28 cellular contexts compared by ENCODE assay signal in the genomic region with DNA sequence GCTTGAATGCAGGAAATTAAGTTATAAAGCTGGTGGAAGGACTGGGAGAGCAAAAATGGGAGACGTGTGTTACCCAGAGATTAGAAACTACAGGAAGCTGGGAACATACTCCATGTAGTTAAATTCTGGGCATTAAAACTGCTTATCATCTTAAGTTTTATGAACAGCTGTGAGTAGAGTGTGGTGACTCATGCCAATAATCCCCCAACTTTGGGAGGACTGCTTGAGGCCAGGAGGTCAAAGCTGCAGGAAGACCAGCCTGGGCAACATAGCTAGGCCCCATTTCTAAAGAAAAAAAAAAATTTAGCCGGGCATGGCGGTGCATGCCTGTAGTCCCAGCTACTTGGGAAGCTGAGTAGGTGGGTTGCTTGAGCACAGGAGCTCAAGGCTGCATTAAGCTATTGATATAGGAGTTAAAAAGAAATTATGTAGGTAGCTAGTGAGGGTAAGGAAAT. TPM values are rescaled to one million over a fixed set of nuclear protein-coding genes. Genes with fewer than 3 reads are reported as not detected.
DNase-seq lines count a peak whose midpoint lies in the region; ATAC-seq and TF ChIP-seq lines count a peak whose summit lies in the region.
"Had no signal": no experiment of that assay in that cellular context is flagged by ENCODE, and none has a peak within 500 bp of the region (broad histone marks: within the 10 kb centered on the region; RNA-seq: fewer than 3 reads in every experiment).

No MANE protein-coding gene starts in this region.

- intact Hi-C loops in left colon (cut with DNase I, micrococcal nuclease): no loop called here
- intact Hi-C loops in left ventricle myocardium inferior (cut with micrococcal nuclease): no loop called here

- DNase-seq in amniotic epithelial cell (ENCODE audit: low read depth) (peak; percentile 37), left colon (no peak), left ventricle myocardium inferior (no peak), cerebellar cortex (ENCODE audit: low spot score) (no peak)
- DNase-seq: activated CD4-positive, alpha-beta T cell treated with anti-CD3 and anti-CD28 coated beads, Interleukin-2, amount 50 U/mL, for 1 hour; activated naive CD4-positive, alpha-beta T cell treated with anti-CD3 and anti-CD28 coated beads, Interleukin-2, amount 10 ng/mL, durations not matched to agents 7 days and 5 days; activated T-cell treated with anti-CD3 and anti-CD28 coated beads, Interleukin-2, amount 50 U/mL, for 72 hours; amniotic stem cell; CD4-positive, alpha-beta T cell; DMS 273 treated with DMSO at 0.1 percent for 48 hours; effector memory CD4-positive, alpha-beta T cell; foreskin melanocyte; heart right ventricle; KG1; naive thymus-derived CD4-positive, alpha-beta T cell; NCI-H1436; NCI-H2081 treated with DMSO at 0.1 percent for 48 hours; SK-N-SH; stimulated activated CD4-positive, alpha-beta T cell treated with anti-CD3 and anti-CD28 coated beads, Interleukin-2, amount 100 ng/mL, for 24 hours; transverse colon had no signal

- H3K9me3 ChIP-seq in HUES64 (ENCODE audit: insufficient read depth, low read depth, low read length): 0 out of 2 replicates have a peak, but pooled peaks cover 7% of the 10 kb centered on the region
- H3K9me3 ChIP-seq in left ventricle myocardium inferior (replicated peaks): peaks cover 7% of the 10 kb centered on the region
- H3K9me3 ChIP-seq: breast epithelium, SK-N-SH, transverse colon had no signal

- 82% methylated on average over 3 of the region's 3 CpGs for WGBS in HUES64

- H3K27ac ChIP-seq in C4-2B (peak overlapping the region; percentile 26; the same call in 1 of the 2 replicates), HUES64 (ENCODE audit: low read depth, low read length) (peak overlapping the region; percentile 19; the same call in 1 of the 2 replicates), left ventricle myocardium inferior (replicated peaks) (no peak overlapping the region)
- H3K27ac ChIP-seq: breast epithelium, coronary artery, heart right ventricle, transverse colon had no signal

- no peak overlapping the region for H3K4me3 ChIP-seq in HUES64 (ENCODE audit: low read length)
- no peak overlapping the region for H3K4me3 ChIP-seq in left ventricle myocardium inferior
- H3K4me3 ChIP-seq: breast epithelium, coronary artery, HAP-1, heart right ventricle, transverse colon had no signal

- H3K4me1 ChIP-seq in HUES64 (ENCODE audit: insufficient read depth, low read length) (peaks cover 13% of the 10 kb centered on the region; the same call in 1 of the 2 replicates), left ventricle myocardium inferior (no peaks in the 10 kb centered on the region)
- H3K4me1 ChIP-seq: breast epithelium, heart right ventricle had no signal

- H3K9ac ChIP-seq in HUES64 (ENCODE audit: low read depth, low read length): no peak overlapping the region
- H3K9ac ChIP-seq: SK-N-SH had no signal

- H3K27me3 ChIP-seq in HUES64 (ENCODE audit: insufficient read depth, low read length): no peaks in the 10 kb centered on the region
- H3K27me3 ChIP-seq in left ventricle myocardium inferior (ENCODE audit: low read depth): peaks cover 25% of the 10 kb centered on the region
- H3K27me3 ChIP-seq: breast epithelium, transverse colon had no signal

- TF ChIP-seq CTCF in C4-2B (conservative IDR thresholded peaks at IDR 0.05) (no peak), left ventricle myocardium inferior (IDR thresholded peaks at IDR 0.05; ENCODE audit: borderline replicate concordance) (no peak)

- peak; percentile 78 for ATAC-seq in left colon
- ATAC-seq in GM21619 (IDR thresholded peaks at IDR 0.05; ENCODE audit: unreplicated experiment): no peak
- no peak for ATAC-seq in HG03280 (IDR thresholded peaks at IDR 0.05; ENCODE audit: unreplicated experiment)
- ATAC-seq: activated T-cell treated with anti-CD3 and anti-CD28 coated beads, Interleukin-2, amount 50 U/mL, for 72 hours; esophagus mucosa; heart right ventricle; naive thymus-derived CD4-positive, alpha-beta T cell had no signal

- H3K36me3 ChIP-seq in HUES64 (ENCODE audit: insufficient read depth, low read length): no peaks in the 10 kb centered on the region
- H3K36me3 ChIP-seq in left ventricle myocardium inferior: no peaks in the 10 kb centered on the region
- H3K36me3 ChIP-seq: breast epithelium, HAP-1, heart right ventricle, transverse colon had no signal

RNA-seq across cellular contexts. Expression of a gene that starts 56.2 kb away (rescaled TPM):
- 423 TPM for polyA plus RNA-seq in HUES64 (2013, experiment 1 of 2)
- 333 TPM for polyA plus RNA-seq in HUES64 (2013, experiment 2 of 2)
- 10 to 100 TPM; 33.4 to 37.4 TPM for total RNA-seq in left colon
- 26.0 TPM for total RNA-seq in left ventricle myocardium inferior
